9 cellular contexts compared by ENCODE assay signal in the genomic region with DNA sequence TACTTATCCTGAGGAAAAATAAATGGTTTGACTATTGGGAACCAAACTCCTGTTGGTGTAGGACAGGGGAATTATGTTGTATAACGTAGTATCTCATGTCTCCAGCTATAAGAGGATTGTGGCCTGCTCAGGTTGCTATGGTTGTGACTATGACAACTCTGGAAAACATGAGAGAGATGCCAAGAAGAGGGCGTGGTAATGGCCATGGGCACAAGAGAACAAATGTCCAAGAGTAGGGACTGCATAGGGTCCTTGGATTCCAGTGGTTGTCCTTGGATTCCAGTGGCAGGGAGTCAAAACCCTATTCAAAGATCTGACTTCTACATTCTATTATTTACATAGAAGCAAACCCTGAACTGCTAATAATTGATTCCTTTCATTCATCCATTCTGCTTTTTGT.
DNase-seq lines count a peak whose midpoint lies in the region; ATAC-seq lines count a peak whose summit lies in the region.
"Had no signal": no experiment of that assay in that cellular context is flagged by ENCODE, and none has a peak within 500 bp of the region (broad histone marks: within the 10 kb centered on the region; RNA-seq: fewer than 3 reads in every experiment).

No MANE protein-coding gene starts in this region.

- H3K4me3 ChIP-seq in mucosa of rectum (ENCODE audit: low read length in 2 of 2): no peak overlapping the region

- H3K27me3 ChIP-seq in mucosa of rectum (ENCODE audit: control insufficient read depth in 2 of 2, insufficient read depth in 2 of 2, low read length in 2 of 2): no peaks in the 10 kb centered on the region

- peaks cover 0 to 4% of the 10 kb centered on the region in 2 donors for H3K4me1 ChIP-seq in mucosa of rectum (ENCODE audit: control insufficient read depth in 2 of 2, insufficient read depth in 2 of 2, low read length in 2 of 2)

- ATAC-seq in HG03196 (IDR thresholded peaks at IDR 0.05; ENCODE audit: unreplicated experiment) (peak; percentile 15), GM18498 (IDR thresholded peaks at IDR 0.05; ENCODE audit: unreplicated experiment) (no peak)

- H3K9ac ChIP-seq in mucosa of rectum (ENCODE audit: low read depth in 1 of 2, low read length in 2 of 2): no peak overlapping the region

- peak overlapping the region; percentile 67 for H3K27ac ChIP-seq in cingulate gyrus (ENCODE audit: low read depth, low read length)
- H3K27ac ChIP-seq in mucosa of rectum (ENCODE audit: low read depth in 2 of 2, low read length in 2 of 2): peak overlapping the region; percentile 39 to 56

- no peaks in the 10 kb centered on the region for H3K36me3 ChIP-seq in mucosa of rectum (ENCODE audit: control insufficient read depth in 2 of 2, insufficient read depth in 2 of 2, low read length in 2 of 2)

- DNase-seq in COLO829 (ENCODE audit: low spot score) (peak; percentile 56), NCI-H2107 treated with DMSO at 0.1 percent for 48 hours (lab: John Stamatoyannopoulos, UW; ENCODE audit: unreplicated experiment) (no peak)
- no peak for DNase-seq in central memory CD4-positive, alpha-beta T cell
- DNase-seq in activated CD4-positive, alpha-beta T cell treated with anti-CD3 and anti-CD28 coated beads for 1 hour: no peak
- DNase-seq: activated CD4-positive, CD25-positive, alpha-beta regulatory T cell had no signal

- H3K9me3 ChIP-seq in mucosa of rectum (ENCODE audit: control insufficient read depth in 2 of 2, low read length in 2 of 2): no peaks in the 10 kb centered on the region
